In the genomic region with DNA sequence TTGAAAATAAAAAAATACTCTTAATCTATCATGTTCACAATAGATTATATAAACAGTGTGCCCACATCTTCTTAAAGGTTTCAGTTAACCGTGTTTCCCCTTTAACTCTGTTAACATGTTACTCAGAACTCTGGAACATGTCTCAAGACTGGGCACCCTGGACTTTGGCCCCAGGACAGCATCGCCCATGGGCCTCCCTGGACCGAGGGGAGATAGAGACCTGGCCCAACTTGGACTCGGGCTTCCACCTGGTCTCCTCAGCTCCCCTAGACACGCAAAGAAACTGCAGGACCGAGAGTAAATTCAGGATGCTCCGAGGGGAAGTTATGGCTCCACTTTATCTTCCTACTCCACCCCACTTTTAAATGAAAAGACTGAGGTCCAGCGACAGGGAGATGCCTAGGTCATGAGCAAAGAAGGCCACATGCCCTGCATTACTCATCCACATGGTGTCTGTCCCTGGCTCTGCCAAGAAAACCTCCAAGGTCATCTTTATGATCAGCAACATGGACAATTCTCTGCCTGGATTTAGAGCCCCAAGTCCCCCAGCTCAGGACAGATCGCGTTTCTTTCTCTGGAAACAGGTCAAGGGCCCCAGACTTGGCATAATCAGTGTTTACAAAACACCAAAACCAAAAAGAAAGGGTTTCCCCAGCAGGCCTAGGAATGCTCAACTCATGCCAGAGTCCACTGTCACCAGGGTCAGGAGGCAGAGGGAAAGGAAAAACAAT, we compare ENCODE assay signal across 1 cellular context.
TF ChIP-seq lines count a peak whose summit lies in the region.

No MANE protein-coding gene starts in this region.

TF ChIP-seq in WTC11, 78 proteins besides CTCF, POLR2A, EP300 and RAD21 (continued from another document):
- TF ChIP-seq ZNF317 (CRISPR knock-in tag; IDR thresholded peaks at IDR 0.05; ENCODE audit: borderline replicate concordance, low read depth): no peak
- no peak for TF ChIP-seq HMGA2 (CRISPR knock-in tag; IDR thresholded peaks at IDR 0.05)
